Comparison of ENCODE assay signal across 8 cellular contexts in the genomic region with DNA sequence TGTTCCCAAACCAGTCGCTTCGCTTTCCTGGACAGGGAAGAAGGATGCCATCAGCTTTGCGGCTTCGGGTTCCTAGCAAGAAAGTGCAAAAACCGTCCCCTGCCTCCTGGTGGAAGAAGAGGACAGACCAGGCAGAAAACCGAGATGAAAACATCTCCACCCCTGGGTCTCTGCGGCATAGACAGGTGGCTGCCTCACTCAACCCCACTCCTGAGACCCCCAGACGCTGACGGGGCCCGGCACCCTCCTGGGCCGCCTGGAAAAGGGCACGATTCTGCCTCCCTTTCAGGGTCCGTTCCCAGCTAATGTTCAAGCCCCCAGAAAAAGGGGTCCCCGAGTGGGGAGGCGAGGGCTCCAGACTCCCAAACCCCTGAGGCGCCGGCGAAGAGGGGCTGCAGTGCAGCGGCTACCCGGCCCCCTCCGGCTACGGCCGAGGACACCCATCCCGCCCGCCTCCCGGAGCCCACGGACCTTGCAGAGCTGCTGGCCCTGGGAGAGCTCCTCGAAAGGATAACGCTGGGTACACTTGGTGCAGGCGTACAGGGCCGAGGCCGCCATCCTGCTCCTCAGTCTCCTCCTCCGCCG. TPM values are rescaled to one million over a fixed set of nuclear protein-coding genes. Genes with fewer than 3 reads are reported as not detected.
DNase-seq lines count a peak whose midpoint lies in the region; ATAC-seq, FAIRE-seq and TF ChIP-seq lines count a peak whose summit lies in the region.

No MANE protein-coding gene starts in this region.

- DNase-seq in DMS53 (lab: John Stamatoyannopoulos, UW): peak; percentile 66
- DNase-seq in HAP-1 (ENCODE audit: low spot score in 2 of 2): peak; percentile 25 to 58
- DNase-seq in RKO (ENCODE audit: low spot score): peak; percentile 69
- DNase-seq in body of pancreas: peak; percentile 5 to 17 (median 12)
- peak; percentile 55 for DNase-seq in iPS-NIHi7 (ENCODE audit: extremely low spot score)
- peak; percentile 23 to 47 for DNase-seq in stimulated activated CD4-positive, alpha-beta T cell treated with anti-CD3 and anti-CD28 coated beads, Interleukin-2, amount 100 ng/mL, for 24 hours
- DNase-seq in frontal cortex (ENCODE audit: low spot score in 2 of 2): no peak

- in situ Hi-C loops in HAP-1 (cut with MboI; ENCODE audit: low sequenced_read_pairs): no loop called here

- no peak for FAIRE-seq in frontal cortex (lab: Jason Lieb, UNC)

- H3K4me3 ChIP-seq in HAP-1 (peak overlapping the region; percentile 88), body of pancreas (peak overlapping the region; percentile 65 to 82)

- peak in 1 of 7 experiments; percentile 8 for TF ChIP-seq CTCF in body of pancreas (IDR thresholded peaks at IDR 0.05)

- 0 to 2% methylated on average over 11 to 34 of the region's 34 CpGs for WGBS in body of pancreas, 2 donors

- H3K4me1 ChIP-seq in HAP-1 (peaks cover 19% of the 10 kb centered on the region), body of pancreas (peaks cover 33% of the 10 kb centered on the region)

- TF ChIP-seq POLR2A in body of pancreas (IDR thresholded peaks at IDR 0.05): no peak

- peaks cover 32% of the 10 kb centered on the region for H3K36me3 ChIP-seq in HAP-1 (replicated peaks)
- peaks cover 0 to 8% of the 10 kb centered on the region in 2 donors for H3K36me3 ChIP-seq in body of pancreas (replicated peaks in 1 of 2; ENCODE audit: insufficient read depth in 1 of 2, low read depth in 2 of 2)

- ATAC-seq in body of pancreas (no peak), GM21576 (IDR thresholded peaks at IDR 0.05; ENCODE audit: unreplicated experiment) (no peak)

- H3K27me3 ChIP-seq in HAP-1 (ENCODE audit: low read depth) (no peaks in the 10 kb centered on the region), body of pancreas (no peaks in the 10 kb centered on the region)

- H3K27ac ChIP-seq in body of pancreas: peak overlapping the region; percentile 97 to 100 (median 98)

- intact Hi-C loops in body of pancreas (cut with DNase I): no loop called here

- no peaks in the 10 kb centered on the region for H3K9me3 ChIP-seq in HAP-1
- H3K9me3 ChIP-seq in body of pancreas: no peaks in the 10 kb centered on the region

RNA-seq across cellular contexts. Expression of a gene that starts 0.6 kb away (rescaled TPM):
- total RNA-seq in body of pancreas: 10 to 100 TPM; 23.9 to 29.7 TPM
- 54.6 TPM for total RNA-seq in frontal cortex

RNA-seq across cellular contexts. Expression of a gene that starts 1.3 kb away (rescaled TPM):
- 10 to 100 TPM; 30.4 to 72.8 TPM for total RNA-seq in body of pancreas
- 101 TPM for total RNA-seq in frontal cortex

Comparison
In these comparisons a context has a peak if more than half of its experiments do, and no peak if none do; other contexts are left out.
1. DNase-seq: peak in DMS53 (single experiment), HAP-1 (2 of 2), RKO (single experiment), body of pancreas (4 of 4), iPS-NIHi7 (single experiment) and stimulated activated CD4-positive, alpha-beta T cell treated with anti-CD3 and anti-CD28 coated beads, Interleukin-2, amount 100 ng/mL, for 24 hours (2 of 2); none in frontal cortex (0 of 2).